ENCODE assay signal across 1 cellular context in genomic region chr7:107998150-107998549, GRCh38.
TF ChIP-seq lines count a peak whose summit lies in the region.

No MANE protein-coding gene starts in this region.

TF ChIP-seq in IMR-90, 13 proteins besides CTCF, POLR2A, EP300 and RAD21:
- TF ChIP-seq CEBPB (IDR thresholded peaks at IDR 0.05; ENCODE audit: low read depth, low read length) (no peak), NFE2L2 (IDR thresholded peaks at IDR 0.05; ENCODE audit: low read depth, low read length) (no peak), SMC3 (IDR thresholded peaks at IDR 0.05; ENCODE audit: low read depth, low read length) (no peak), MAFK (IDR thresholded peaks at IDR 0.05; ENCODE audit: low read depth, low read length) (no peak), RCOR1 (IDR thresholded peaks at IDR 0.05; ENCODE audit: insufficient replicate concordance, low read length) (no peak), MXI1 (IDR thresholded peaks at IDR 0.05; ENCODE audit: borderline replicate concordance, low read depth, low read length) (no peak), USF2 (IDR thresholded peaks at IDR 0.05; ENCODE audit: low read depth, low read length) (no peak), ELK1 (IDR thresholded peaks at IDR 0.05; ENCODE audit: borderline replicate concordance, low read depth, low read length) (no peak), BHLHE40 (IDR thresholded peaks at IDR 0.05; ENCODE audit: low read depth, low read length) (no peak), MAZ (IDR thresholded peaks at IDR 0.05; ENCODE audit: borderline replicate concordance, low read depth, low read length) (no peak), CHD1 (IDR thresholded peaks at IDR 0.05; ENCODE audit: low read depth, low read length) (no peak), FOS (IDR thresholded peaks at IDR 0.05; ENCODE audit: low read depth, low read length) (no peak), RFX5 (IDR thresholded peaks at IDR 0.05; ENCODE audit: low read depth, low read length) (no peak)
